In genomic region chr3:10344147-10344943, GRCh38 we compare ENCODE assay signal across 9 cellular contexts. TPM values are rescaled to one million over a fixed set of nuclear protein-coding genes. Genes with fewer than 3 reads are reported as not detected.
DNase-seq lines count a peak whose midpoint lies in the region; FAIRE-seq and TF ChIP-seq lines count a peak whose summit lies in the region.
"Had no signal": no experiment of that assay in that cellular context is flagged by ENCODE, and none has a peak within 500 bp of the region (broad histone marks: within the 10 kb centered on the region; RNA-seq: fewer than 3 reads in every experiment).

No MANE protein-coding gene starts in this region.

- FAIRE-seq in kidney (lab: Jason Lieb, UNC) = no peak

- in situ Hi-C loops in brain microvascular endothelial cell (cut with HindIII; ENCODE audit: low pct_ligation_motif_present, low sequenced_read_pairs) = no loop called here

- H3K36me3 ChIP-seq in brain microvascular endothelial cell (replicated peaks) = no peaks in the 10 kb centered on the region
- H3K36me3 ChIP-seq in kidney (ENCODE audit: control insufficient read depth in 1 of 2, insufficient read depth in 2 of 2, low read length in 2 of 2) = no peaks in the 10 kb centered on the region

- intact Hi-C loops in kidney (cut with DNase I) = no loop called here

- no peaks in the 10 kb centered on the region for H3K27me3 ChIP-seq in brain microvascular endothelial cell (replicated peaks)

- no peak overlapping the region for H3K27ac ChIP-seq in VCaP
- H3K27ac ChIP-seq in brain microvascular endothelial cell = no peak overlapping the region
- no peak overlapping the region for H3K27ac ChIP-seq in kidney (ENCODE audit: low read depth in 2 of 2, low read length in 2 of 2)
- H3K27ac ChIP-seq: SK-N-MC had no signal

- peak; percentile 82 for TF ChIP-seq RAD21 in Ishikawa (IDR thresholded peaks at IDR 0.05; ENCODE audit: low read depth)

- H3K9ac ChIP-seq in kidney (ENCODE audit: low read length in 2 of 2) = no peak overlapping the region

- H3K9me3 ChIP-seq in kidney (ENCODE audit: control insufficient read depth in 1 of 2, low read length in 2 of 2) = no peaks in the 10 kb centered on the region

- TF ChIP-seq EP300 in Ishikawa (IDR thresholded peaks at IDR 0.05; ENCODE audit: borderline replicate concordance) = no peak

- H3K4me3 ChIP-seq in brain microvascular endothelial cell (ENCODE audit: low read depth, low read length) = no peak overlapping the region
- no peak overlapping the region for H3K4me3 ChIP-seq in kidney (ENCODE audit: low read length in 2 of 2)
- H3K4me3 ChIP-seq: SK-N-MC had no signal

- TF ChIP-seq CTCF in VCaP (conservative IDR thresholded peaks at IDR 0.05) (peak; percentile 98), brain microvascular endothelial cell (IDR thresholded peaks at IDR 0.05; ENCODE audit: low read depth, low read length, missing control alignments) (peak; percentile 97), kidney (IDR thresholded peaks at IDR 0.05; ENCODE audit: borderline replicate concordance, extremely low read depth, insufficient read depth) (peak; percentile 80)

- no peaks in the 10 kb centered on the region for H3K4me1 ChIP-seq in kidney (ENCODE audit: control insufficient read depth in 1 of 2, insufficient read depth in 1 of 2, low read depth in 1 of 2, low read length in 2 of 2)

- DNase-seq in DMS 273 (lab: John Stamatoyannopoulos, UW; ENCODE audit: unreplicated experiment) (peak; percentile 69), brain microvascular endothelial cell (no peak), kidney (peak; percentile 56), NK-92 (lab: John Stamatoyannopoulos, UW; ENCODE audit: unreplicated experiment) (no peak), NCI-H187 treated with DMSO at 0.1 percent for 48 hours (lab: John Stamatoyannopoulos, UW) (no peak)
- DNase-seq in stimulated activated CD4-positive, alpha-beta T cell treated with anti-CD3 and anti-CD28 coated beads, TNF-alpha, amount 100 ng/mL, for 1 hour (ENCODE audit: low read depth in 3 of 3, low spot score in 1 of 3) = peak in 2 of 3 donors; percentile 33 to 46

TF ChIP-seq in Ishikawa, 13 proteins besides CTCF, POLR2A, EP300 and RAD21:
- TF ChIP-seq CEBPB (IDR thresholded peaks at IDR 0.05) (no peak), CREB1 (IDR thresholded peaks at IDR 0.05; ENCODE audit: low read depth) (no peak), TCF12 (IDR thresholded peaks at IDR 0.05; ENCODE audit: low read depth) (no peak), NFIC (IDR thresholded peaks at IDR 0.05) (no peak), MAX (IDR thresholded peaks at IDR 0.05) (no peak), ZBTB7A (IDR thresholded peaks at IDR 0.05; ENCODE audit: low read depth) (no peak), REST (IDR thresholded peaks at IDR 0.05; ENCODE audit: low read depth) (no peak), EGR1 (IDR thresholded peaks at IDR 0.05) (no peak), FOXM1 (IDR thresholded peaks at IDR 0.05; ENCODE audit: borderline replicate concordance, low read depth) (no peak), TEAD4 (IDR thresholded peaks at IDR 0.05) (no peak), USF1 (IDR thresholded peaks at IDR 0.05) (no peak), TAF1 (IDR thresholded peaks at IDR 0.05; ENCODE audit: low read depth) (no peak), YY1 (IDR thresholded peaks at IDR 0.05; ENCODE audit: low read depth) (no peak)

RNA-seq across cellular contexts. Expression of gene SEC13, which starts 23.4 kb away (rescaled TPM):
- total RNA-seq in kidney = 81.2 TPM
- 136 TPM for polyA plus RNA-seq in kidney (ENCODE audit: insufficient read depth, low read depth, low replicate concordance)

RNA-seq across cellular contexts. Expression of gene GHRL, which starts 51.6 kb away (rescaled TPM):
- total RNA-seq in kidney = 1.2 TPM
- polyA plus RNA-seq in kidney (ENCODE audit: insufficient read depth, low read depth, low replicate concordance) = 0.73 TPM

Comparison
In these comparisons a context has a peak if more than half of its experiments do, and no peak if none do; other contexts are left out.
1. DNase-seq: peak in DMS 273 (single experiment), kidney (single experiment) and stimulated activated CD4-positive, alpha-beta T cell treated with anti-CD3 and anti-CD28 coated beads, TNF-alpha, amount 100 ng/mL, for 1 hour (2 of 3); none in brain microvascular endothelial cell (single experiment), NK-92 (single experiment) and NCI-H187 treated with DMSO at 0.1 percent for 48 hours (single experiment).
2. Peak in every context shown above with its lines, with median percentiles within 50 percentile points of each other: CTCF ChIP-seq.